In the genomic region with DNA sequence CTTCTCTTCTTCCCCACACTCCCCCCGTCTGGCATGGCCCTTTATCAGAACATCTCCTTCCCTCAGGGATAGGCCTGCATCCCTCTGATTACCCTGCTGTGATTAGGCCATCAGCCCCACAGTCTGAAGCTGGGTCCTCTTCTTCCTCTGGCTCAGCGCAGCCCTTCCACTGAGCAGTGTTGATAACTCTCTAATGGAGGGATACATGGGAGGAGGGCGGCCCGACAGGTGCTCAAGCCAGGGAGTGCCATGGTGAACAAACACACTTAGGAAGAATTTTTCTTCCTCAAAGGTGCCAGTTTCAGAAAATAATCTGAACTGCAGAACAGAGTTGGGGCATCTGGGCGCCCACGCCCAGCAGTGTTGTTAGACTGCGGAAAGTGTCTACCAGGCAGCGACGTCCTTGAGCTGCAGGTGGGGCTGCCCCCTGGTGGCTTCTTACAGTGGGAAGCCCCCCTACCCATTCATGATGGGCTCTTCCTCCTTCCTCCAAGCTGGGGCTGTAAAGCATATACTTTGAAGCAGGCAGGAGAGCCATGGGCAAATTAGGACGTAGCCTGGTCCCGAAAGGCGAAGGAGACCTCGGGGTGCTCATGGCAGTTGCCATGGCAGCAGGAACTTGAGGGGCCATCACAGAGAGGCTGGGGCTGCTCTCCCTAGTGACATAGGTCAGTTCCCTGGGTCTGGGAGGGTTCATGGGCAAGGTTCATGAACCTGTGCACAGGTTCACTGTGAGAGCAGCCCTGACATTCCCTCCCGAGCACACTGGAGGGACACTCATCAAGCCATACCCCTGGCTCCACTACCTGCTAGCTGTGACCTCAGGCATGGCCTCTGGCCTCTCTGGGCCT, we compare ENCODE assay signal across 1 cellular context.
TF ChIP-seq lines count a peak whose summit lies in the region.

No MANE protein-coding gene starts in this region.

TF ChIP-seq in WTC11, 78 proteins besides CTCF, POLR2A, EP300 and RAD21 (continued from another document):
- no peak for TF ChIP-seq ATF2 (CRISPR knock-in tag; IDR thresholded peaks at IDR 0.05; ENCODE audit: borderline replicate concordance, low read depth)
- TF ChIP-seq CDX4 (CRISPR knock-in tag; IDR thresholded peaks at IDR 0.05; ENCODE audit: borderline replicate concordance) = no peak
- TF ChIP-seq, protein P1, sequence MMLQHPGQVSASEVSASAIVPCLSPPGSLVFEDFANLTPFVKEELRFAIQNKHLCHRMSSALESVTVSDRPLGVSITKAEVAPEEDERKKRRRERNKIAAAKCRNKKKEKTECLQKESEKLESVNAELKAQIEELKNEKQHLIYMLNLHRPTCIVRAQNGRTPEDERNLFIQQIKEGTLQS (CRISPR knock-in tag; conservative IDR thresholded peaks at IDR 0.05) = no peak
- TF ChIP-seq KAT7 (CRISPR knock-in tag; IDR thresholded peaks at IDR 0.05; ENCODE audit: borderline replicate concordance) = no peak
- TF ChIP-seq NR1H2 (CRISPR knock-in tag; IDR thresholded peaks at IDR 0.05) = no peak
- TF ChIP-seq, protein P2, sequence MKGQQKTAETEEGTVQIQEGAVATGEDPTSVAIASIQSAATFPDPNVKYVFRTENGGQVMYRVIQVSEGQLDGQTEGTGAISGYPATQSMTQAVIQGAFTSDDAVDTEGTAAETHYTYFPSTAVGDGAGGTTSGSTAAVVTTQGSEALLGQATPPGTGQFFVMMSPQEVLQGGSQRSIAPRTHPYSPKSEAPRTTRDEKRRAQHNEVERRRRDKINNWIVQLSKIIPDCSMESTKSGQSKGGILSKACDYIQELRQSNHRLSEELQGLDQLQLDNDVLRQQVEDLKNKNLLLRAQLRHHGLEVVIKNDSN (CRISPR knock-in tag; IDR thresholded peaks at IDR 0.05) = no peak
- TF ChIP-seq ETV6 (CRISPR knock-in tag; IDR thresholded peaks at IDR 0.05) = no peak
- TF ChIP-seq CREB1 (CRISPR knock-in tag; IDR thresholded peaks at IDR 0.05) = no peak
- TF ChIP-seq ZNF138 (CRISPR knock-in tag; conservative IDR thresholded peaks at IDR 0.05) = no peak
- TF ChIP-seq RORB (CRISPR knock-in tag; IDR thresholded peaks at IDR 0.05) = no peak
- no peak for TF ChIP-seq FOXJ3 (CRISPR knock-in tag; IDR thresholded peaks at IDR 0.05; ENCODE audit: borderline replicate concordance)
- no peak for TF ChIP-seq FOXP4 (CRISPR knock-in tag; IDR thresholded peaks at IDR 0.05)
- TF ChIP-seq IRF1 (CRISPR knock-in tag; IDR thresholded peaks at IDR 0.05) = no peak
- TF ChIP-seq, protein P3, sequence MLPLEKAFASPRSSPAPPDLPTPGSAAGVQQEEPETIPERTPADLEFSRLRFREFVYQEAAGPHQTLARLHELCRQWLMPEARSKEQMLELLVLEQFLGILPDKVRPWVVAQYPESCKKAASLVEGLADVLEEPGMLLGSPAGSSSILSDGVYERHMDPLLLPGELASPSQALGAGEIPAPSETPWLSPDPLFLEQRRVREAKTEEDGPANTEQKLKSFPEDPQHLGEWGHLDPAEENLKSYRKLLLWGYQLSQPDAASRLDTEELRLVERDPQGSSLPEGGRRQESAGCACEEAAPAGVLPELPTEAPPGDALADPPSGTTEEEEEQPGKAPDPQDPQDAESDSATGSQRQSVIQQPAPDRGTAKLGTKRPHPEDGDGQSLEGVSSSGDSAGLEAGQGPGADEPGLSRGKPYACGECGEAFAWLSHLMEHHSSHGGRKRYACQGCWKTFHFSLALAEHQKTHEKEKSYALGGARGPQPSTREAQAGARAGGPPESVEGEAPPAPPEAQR (CRISPR knock-in tag; IDR thresholded peaks at IDR 0.05) = no peak
- no peak for TF ChIP-seq TEAD1 (CRISPR knock-in tag; IDR thresholded peaks at IDR 0.05)
